11 cellular contexts compared by ENCODE assay signal in the genomic region with DNA sequence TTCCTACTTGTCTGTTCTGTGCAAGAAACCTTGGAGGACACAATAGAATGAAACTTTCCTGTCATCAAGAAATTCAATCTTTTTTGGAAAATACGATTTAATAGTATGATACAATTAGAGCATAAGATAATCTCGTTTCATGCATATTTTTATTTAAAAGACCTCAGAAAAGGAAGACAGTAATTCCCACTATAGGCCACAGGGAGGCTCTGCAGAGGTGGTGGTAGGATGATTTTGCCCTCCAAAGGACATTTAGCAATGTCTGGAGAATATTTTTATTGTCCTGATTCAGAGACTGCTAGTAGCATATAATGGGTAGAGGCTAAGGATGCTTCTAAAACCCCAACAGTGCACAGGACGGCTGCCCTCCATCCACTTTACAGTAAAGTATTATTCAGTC.
A peak's percentile ranks its signal among the peaks of the same experiment; 100 is the strongest.
DNase-seq lines count a peak whose midpoint lies in the region; FAIRE-seq and TF ChIP-seq lines count a peak whose summit lies in the region.
"Had no signal": no experiment of that assay in that cellular context is flagged by ENCODE, and none has a peak within 500 bp of the region (broad histone marks: within the 10 kb centered on the region; RNA-seq: fewer than 3 reads in every experiment).

No MANE protein-coding gene starts in this region.

- no peak overlapping the region for H3K4me2 ChIP-seq in H9 (ENCODE audit: insufficient read depth, insufficient read length, low read length)

- H2AFZ ChIP-seq in H9 (ENCODE audit: low read length) = no peak overlapping the region

- no peak overlapping the region for H3K4me3 ChIP-seq in uterus

- intact Hi-C loops in Calu3 (cut with micrococcal nuclease; ENCODE audit: unreplicated experiment) (loop anchor here (2.0 to 5.0 kb wide), 2 partner anchors 78 to 280 kb away; no protein-coding TSS in a partner anchor), uterus (cut with DNase I; ENCODE audit: low total_unique reads) (no loop called here)

- FAIRE-seq in islet of Langerhans (lab: Jason Lieb, UNC) = peak; percentile 49

- WGBS in H9 (ENCODE audit: extremely low coverage, insufficient read length, low lambda C conversion rate) = no CpG with 5 or more reads among the region's 3 CpGs

- H3K27ac Mint-ChIP-seq in H9 (no peak overlapping the region), Calu3 (ENCODE audit: unreplicated experiment) (no peak overlapping the region)
- H3K27ac Mint-ChIP-seq: activated T-helper 2 cell treated with anti-CD3 and anti-CD28 coated beads, Interferon-gamma antibody, Interleukin-2, Interleukin-4, amounts not matched to agents 10 μg/mL and 5 μg/mL and 100 μg/mL, durations not matched to agents 14 hours and 24 hours and 36 hours; natural killer cell treated with Interleukin-12 subunit alpha and Interleukin-12 subunit beta and Interleukin-15 and Interleukin-18, amount 100 ng/mL, for 72 hours; T-helper 1 cell treated with Interleukin-12 subunit alpha and Interleukin-12 subunit beta and Interleukin-4 antibody, amounts not matched to agents 30 μg/mL and 1 μg/mL, for 36 hours had no signal

- no peak overlapping the region for H2BK20ac ChIP-seq in H9 (ENCODE audit: low read depth, low read length, poor library complexity, severe bottlenecking)

- no peak overlapping the region for H2BK5ac ChIP-seq in H9 (ENCODE audit: insufficient read length, low read length)

- no peak overlapping the region for H2BK12ac ChIP-seq in H9 (ENCODE audit: insufficient read length, low read depth, low read length)

- H3K27ac ChIP-seq in H9 (ENCODE audit: insufficient read length, low read depth, low read length) (no peak overlapping the region), uterus (no peak overlapping the region)

- TF ChIP-seq CTCF in H9 (conservative IDR thresholded peaks at IDR 0.05) (peak; percentile 79), Calu3 (IDR thresholded peaks at IDR 0.05; ENCODE audit: unreplicated experiment) (no peak), uterus (IDR thresholded peaks at IDR 0.05) (peak in 2 of 4 experiments; percentile 7 to 14)

- no peaks in the 10 kb centered on the region for H3K79me2 ChIP-seq in H9 (ENCODE audit: insufficient read depth, low read length)

- no peak overlapping the region for H3K9ac ChIP-seq in H9 (ENCODE audit: extremely low read depth, insufficient read length, low read length)

- no peak overlapping the region for H2BK15ac ChIP-seq in H9 (ENCODE audit: low read depth, low read length)

- H3K23me2 ChIP-seq in H9 (ENCODE audit: insufficient read length, low read depth, low read length, poor library complexity, severe bottlenecking) = no peaks in the 10 kb centered on the region

- no peaks in the 10 kb centered on the region for H3K79me1 ChIP-seq in H9 (ENCODE audit: insufficient read depth, low read depth, low read length, poor library complexity, severe bottlenecking)

- H3K27me3 ChIP-seq in H9 (ENCODE audit: insufficient read depth, low read length) (no peaks in the 10 kb centered on the region), uterus (peaks cover 0 to 3% of the 10 kb centered on the region in 2 donors)

- H3K9me3 Mint-ChIP-seq in H9 (peaks cover 0 to 2% of the 10 kb centered on the region in 2 experiments; a peak in 1 of 5 replicates), Calu3 (ENCODE audit: low read depth, unreplicated experiment) (peaks cover 3% of the 10 kb centered on the region)
- H3K9me3 Mint-ChIP-seq: activated T-helper 2 cell treated with anti-CD3 and anti-CD28 coated beads, Interferon-gamma antibody, Interleukin-2, Interleukin-4, amounts not matched to agents 10 μg/mL and 5 μg/mL and 100 μg/mL, durations not matched to agents 14 hours and 24 hours and 36 hours; natural killer cell treated with Interleukin-12 subunit alpha and Interleukin-12 subunit beta and Interleukin-15 and Interleukin-18, amount 100 ng/mL, for 72 hours; T-helper 1 cell treated with Interleukin-12 subunit alpha and Interleukin-12 subunit beta and Interleukin-4 antibody, amounts not matched to agents 30 μg/mL and 1 μg/mL, for 36 hours had no signal

- H3K9me3 ChIP-seq in H9 (ENCODE audit: control insufficient read depth, low read depth, low read length) = no peaks in the 10 kb centered on the region
- no peaks in the 10 kb centered on the region for H3K9me3 ChIP-seq in uterus

- no peak overlapping the region for H4K8ac ChIP-seq in H9 (replicated peaks; ENCODE audit: insufficient read length, low read depth, low read length)

- H3K4me3 Mint-ChIP-seq in H9 = no peak overlapping the region
- no peak overlapping the region for H3K4me3 Mint-ChIP-seq in Calu3 (ENCODE audit: low read depth, unreplicated experiment)
- H3K4me3 Mint-ChIP-seq: natural killer cell treated with Interleukin-12 subunit alpha and Interleukin-12 subunit beta and Interleukin-15 and Interleukin-18, amount 100 ng/mL, for 72 hours; T-helper 1 cell treated with Interleukin-12 subunit alpha and Interleukin-12 subunit beta and Interleukin-4 antibody, amounts not matched to agents 30 μg/mL and 1 μg/mL, for 36 hours had no signal

- in situ Hi-C loops in SK-MEL-5 (cut with HindIII; ENCODE audit: low pct_unique_long_range_greater_than_20kb, low sequenced_read_pairs) = no loop called here

- H4K20me1 ChIP-seq in H9 (ENCODE audit: control insufficient read depth, insufficient read depth, insufficient read length) = no peaks in the 10 kb centered on the region

- H3K56ac ChIP-seq in H9 (ENCODE audit: insufficient read length, low read depth, low read length) = no peak overlapping the region

- no peak overlapping the region for H3K23ac ChIP-seq in H9 (ENCODE audit: insufficient read length, low read depth, low read length)

- H3K4me1 ChIP-seq in H9 (ENCODE audit: insufficient read depth, low read length) (no peaks in the 10 kb centered on the region; the same call in 1 of the 2 replicates), uterus (no peaks in the 10 kb centered on the region)

- no peak overlapping the region for H2BK120ac ChIP-seq in H9 (ENCODE audit: low read depth, low read length, poor library complexity, severe bottlenecking)

- H3K27me3 Mint-ChIP-seq in H9 (ENCODE audit: low read depth) = no peaks in the 10 kb centered on the region
- no peaks in the 10 kb centered on the region for H3K27me3 Mint-ChIP-seq in Calu3 (ENCODE audit: unreplicated experiment)

- no TSS peak for BruUV-seq in Calu3 (replicated peaks; lab: Mats Ljungman, UMichigan)

- no peak overlapping the region for H4K91ac ChIP-seq in H9 (ENCODE audit: insufficient read length, low read depth, low read length)

- TF ChIP-seq POLR2A in uterus (IDR thresholded peaks at IDR 0.05) = no peak

- H3K4me1 Mint-ChIP-seq in H9 (no peaks in the 10 kb centered on the region), Calu3 (ENCODE audit: low read depth, unreplicated experiment) (no peaks in the 10 kb centered on the region)

- H3T11ph ChIP-seq in H9 (ENCODE audit: low read length) = no peak overlapping the region

- H3K18ac ChIP-seq in H9 (ENCODE audit: insufficient read length, low read depth, low read length) = no peak overlapping the region

- DNase-seq in AML-193 (lab: John Stamatoyannopoulos, UW) (peak; percentile 1 to 26), H9 (no peak), SK-MEL-5 (ENCODE audit: low read depth, low spot score) (peak; percentile 25), Calu3 (no peak), uterus (no peak), DMS79 treated with DMSO at 0.1 percent for 48 hours (lab: John Stamatoyannopoulos, UW) (no peak), HK-2 (ENCODE audit: unreplicated experiment) (no peak)

- H3K14ac ChIP-seq in H9 (ENCODE audit: insufficient read depth, low read length) = no peak overlapping the region

- H4K5ac ChIP-seq in H9 (ENCODE audit: insufficient read length, low read depth, low read length) = no peak overlapping the region

- CTCF ChIA-PET in Calu3 (lab: Charles Lee) = interaction anchor here (0.6 kb wide), 1 partner anchor 1273 kb away, joined by 3 read pairs; no protein-coding TSS in a partner anchor

- no peak overlapping the region for H2AK5ac ChIP-seq in H9 (ENCODE audit: insufficient read length, low read length)

- peaks cover 2 to 4% (median 2%) of the 10 kb centered on the region in 3 experiments; a peak in 4 of 7 replicates for H3K36me3 Mint-ChIP-seq in H9 (ENCODE audit: insufficient read depth in 1 of 3, low read depth in 3 of 3)
- H3K36me3 Mint-ChIP-seq in Calu3 (ENCODE audit: insufficient read depth, unreplicated experiment) = no peaks in the 10 kb centered on the region
- H3K36me3 Mint-ChIP-seq: natural killer cell treated with Interleukin-12 subunit alpha and Interleukin-12 subunit beta and Interleukin-15 and Interleukin-18, amount 100 ng/mL, for 72 hours had no signal

- no peaks in the 10 kb centered on the region for H3K36me3 ChIP-seq in uterus

- no peak overlapping the region for H3K4ac ChIP-seq in H9 (ENCODE audit: low read depth, low read length)

Comparison
In these comparisons a context has a peak if more than half of its experiments do, and no peak if none do; other contexts are left out.
1. DNase-seq: peak in AML-193 (2 of 2) and SK-MEL-5 (single experiment); none in H9 (single experiment), Calu3 (single experiment), uterus (0 of 2), DMS79 treated with DMSO at 0.1 percent for 48 hours (single experiment) and HK-2 (single experiment).